8 cellular contexts compared by ENCODE assay signal in genomic region chr5:34007116-34007674, GRCh38. TPM values are rescaled to one million over a fixed set of nuclear protein-coding genes. Genes with fewer than 3 reads are reported as not detected.
DNase-seq lines count a peak whose midpoint lies in the region; TF ChIP-seq lines count a peak whose summit lies in the region.

No MANE protein-coding gene starts in this region.

- peak overlapping the region; percentile 90 for H4K12ac ChIP-seq in trophoblast cell (ENCODE audit: low read depth, low read length)

- H3K4me3 ChIP-seq in GM12875 (ENCODE audit: low read depth, low read length) (peak overlapping the region; percentile 91), cardiac muscle cell (peak overlapping the region; percentile 80), trophoblast cell (ENCODE audit: low read depth, low read length) (peak overlapping the region; percentile 95)

- H3K18ac ChIP-seq in trophoblast cell (ENCODE audit: low read length): peak overlapping the region; percentile 85

- peak overlapping the region; percentile 93 for H4K8ac ChIP-seq in trophoblast cell (ENCODE audit: low read depth, low read length)

- H3K9ac ChIP-seq in trophoblast cell (ENCODE audit: low read length): peak overlapping the region; percentile 96

- H3K36me3 ChIP-seq in cardiac muscle cell (peaks cover 14% of the 10 kb centered on the region), trophoblast cell (ENCODE audit: control insufficient read depth in 1 of 2, insufficient read depth in 2 of 2, low read length in 2 of 2) (peaks cover 0 to 8% of the 10 kb centered on the region in 2 experiments)

- no peak for DNase-seq in activated CD4-positive, alpha-beta memory T cell treated with anti-CD3 and anti-CD28 coated beads, Interleukin-2, amount 10 ng/mL, durations not matched to agents 7 days and 5 days
- DNase-seq in cardiac muscle cell (ENCODE audit: low read depth in 1 of 2, low spot score in 1 of 2) (peak; percentile 20 to 21), trophoblast cell (peak in 1 of 2 donors; percentile 21), SKM-1 (lab: John Stamatoyannopoulos, UW; ENCODE audit: unreplicated experiment) (no peak), mucosa of gallbladder (ENCODE audit: low spot score) (no peak), OCI-M2 (lab: John Stamatoyannopoulos, UW; ENCODE audit: unreplicated experiment) (no peak)

- no peak overlapping the region for H2AK5ac ChIP-seq in trophoblast cell (ENCODE audit: low read length)

- peak overlapping the region; percentile 97 for H3K27ac ChIP-seq in 22Rv1
- H3K27ac ChIP-seq in cardiac muscle cell: peak overlapping the region; percentile 96
- H3K27ac ChIP-seq in trophoblast cell (ENCODE audit: low read depth, low read length): peak overlapping the region; percentile 99

- peak overlapping the region; percentile 79 for H3K4me3 Mint-ChIP-seq in activated CD4-positive, alpha-beta memory T cell treated with anti-CD3 and anti-CD28 coated beads, Interleukin-2, amount 10 ng/mL, durations not matched to agents 7 days and 5 days

- TF ChIP-seq CTCF in 22Rv1 (IDR thresholded peaks at IDR 0.05) (no peak), GM12875 (IDR thresholded peaks at IDR 0.05; ENCODE audit: borderline replicate concordance, insufficient read depth, low read depth, low read length) (no peak), cardiac muscle cell (IDR thresholded peaks at IDR 0.05; ENCODE audit: low read depth, low read length) (no peak)

- peaks cover 6% of the 10 kb centered on the region for H3K79me2 ChIP-seq in trophoblast cell (ENCODE audit: control insufficient read depth, insufficient read depth, low read length, poor library complexity)

- CTCF ChIA-PET in activated CD4-positive, alpha-beta memory T cell treated with anti-CD3 and anti-CD28 coated beads, Interleukin-2, amount 10 ng/mL, durations not matched to agents 7 days and 5 days (lab: Charles Lee): interaction anchor here (1.4 to 1.9 kb wide), 2 partner anchors 10 to 24 kb away, joined by 3 to 11 read pairs; no protein-coding TSS in a partner anchor

- H3K27me3 Mint-ChIP-seq in activated CD4-positive, alpha-beta memory T cell treated with anti-CD3 and anti-CD28 coated beads, Interleukin-2, amount 10 ng/mL, durations not matched to agents 7 days and 5 days: peaks cover 2% of the 10 kb centered on the region

- peaks cover 15% of the 10 kb centered on the region for H3K36me3 Mint-ChIP-seq in activated CD4-positive, alpha-beta memory T cell treated with anti-CD3 and anti-CD28 coated beads, Interleukin-2, amount 10 ng/mL, durations not matched to agents 7 days and 5 days (ENCODE audit: low read depth)

- H2BK12ac ChIP-seq in trophoblast cell (ENCODE audit: low read length): no peak overlapping the region

- peak overlapping the region; percentile 89 for H3K27ac Mint-ChIP-seq in activated CD4-positive, alpha-beta memory T cell treated with anti-CD3 and anti-CD28 coated beads, Interleukin-2, amount 10 ng/mL, durations not matched to agents 7 days and 5 days

- peak overlapping the region; percentile 96 for H3K4me2 ChIP-seq in trophoblast cell (ENCODE audit: low read length)

- peak overlapping the region; percentile 82 for H4K91ac ChIP-seq in trophoblast cell (ENCODE audit: low read depth, low read length)

- H3K4ac ChIP-seq in trophoblast cell (ENCODE audit: low read depth, low read length): peak overlapping the region; percentile 64

- H3K27me3 ChIP-seq in cardiac muscle cell: no peaks in the 10 kb centered on the region
- H3K27me3 ChIP-seq in trophoblast cell (ENCODE audit: insufficient read depth, low read length): no peaks in the 10 kb centered on the region

- POLR2A ChIA-PET in activated CD4-positive, alpha-beta memory T cell treated with anti-CD3 and anti-CD28 coated beads, Interleukin-2, amount 10 ng/mL, durations not matched to agents 7 days and 5 days (lab: Charles Lee): interaction anchor here (1.3 to 3.1 kb wide), 2 partner anchors 15 to 922 kb away, joined by 3 to 24 read pairs; partner anchors contain the start of gene DNAJC21

- peak overlapping the region; percentile 66 for H2BK5ac ChIP-seq in trophoblast cell (ENCODE audit: low read depth, low read length, poor library complexity)

- peak overlapping the region; percentile 76 for H2AFZ ChIP-seq in trophoblast cell (ENCODE audit: insufficient read depth, low read length, poor library complexity)

- H3K4me1 ChIP-seq in cardiac muscle cell (ENCODE audit: low read depth) (peaks cover 15% of the 10 kb centered on the region), trophoblast cell (ENCODE audit: control insufficient read depth in 1 of 2, insufficient read depth in 2 of 2, low read length in 2 of 2) (peaks cover 4 to 5% of the 10 kb centered on the region in 2 experiments)

- no peaks in the 10 kb centered on the region for H3K9me3 Mint-ChIP-seq in activated CD4-positive, alpha-beta memory T cell treated with anti-CD3 and anti-CD28 coated beads, Interleukin-2, amount 10 ng/mL, durations not matched to agents 7 days and 5 days

- H3K14ac ChIP-seq in trophoblast cell (ENCODE audit: low read length): peak overlapping the region; percentile 90

- H3K9me3 ChIP-seq in cardiac muscle cell (ENCODE audit: low read depth) (no peaks in the 10 kb centered on the region), trophoblast cell (ENCODE audit: insufficient read depth, low read depth, low read length) (no peaks in the 10 kb centered on the region)

- H3K79me1 ChIP-seq in trophoblast cell (ENCODE audit: low read length): peaks cover 8% of the 10 kb centered on the region

- peaks cover 36% of the 10 kb centered on the region for H3K4me1 Mint-ChIP-seq in activated CD4-positive, alpha-beta memory T cell treated with anti-CD3 and anti-CD28 coated beads, Interleukin-2, amount 10 ng/mL, durations not matched to agents 7 days and 5 days

- WGBS in trophoblast cell (ENCODE audit: extremely low coverage, insufficient coverage, insufficient read length): no CpG with 5 or more reads among the region's 16 CpGs

- H3K23ac ChIP-seq in trophoblast cell (ENCODE audit: low read length): no peak overlapping the region

- peak overlapping the region; percentile 65 for H2BK120ac ChIP-seq in trophoblast cell (ENCODE audit: insufficient read depth, low read length, poor library complexity)

RNA-seq across cellular contexts. Expression of gene AMACR, which starts 0.7 kb away (rescaled TPM):
- total RNA-seq in activated CD4-positive, alpha-beta memory T cell treated with anti-CD3 and anti-CD28 coated beads, Interleukin-2, amount 10 ng/mL, durations not matched to agents 7 days and 5 days: 1 to 10 TPM; 7.5 to 7.8 TPM
- total RNA-seq in cardiac muscle cell (29.4 and 40.5 TPM in 2 replicates), mucosa of gallbladder (129 TPM)
- 36.2 and 37.0 TPM in 2 replicates for polyA plus RNA-seq in cardiac muscle cell
- 9.3 and 9.9 TPM in 2 replicates for polyA plus RNA-seq in trophoblast cell (2013)

RNA-seq across cellular contexts. Expression of gene SLC45A2, which starts 22.7 kb away (rescaled TPM):
- total RNA-seq in activated CD4-positive, alpha-beta memory T cell treated with anti-CD3 and anti-CD28 coated beads, Interleukin-2, amount 10 ng/mL, durations not matched to agents 7 days and 5 days: under 1 TPM in 1 of 2 experiments, not detected in 1; 0.23 TPM
- total RNA-seq in cardiac muscle cell: 0.85 TPM in 1 of 2 replicates, not detected in the other
- 0.32 TPM in 1 of 2 replicates, not detected in the other for polyA plus RNA-seq in cardiac muscle cell
- polyA plus RNA-seq in trophoblast cell (2013): 0.01 and 0.04 TPM in 2 replicates
- 0.66 TPM for total RNA-seq in mucosa of gallbladder

RNA-seq across cellular contexts. Expression of gene C1QTNF3, which starts 35.8 kb away (rescaled TPM):
- total RNA-seq in activated CD4-positive, alpha-beta memory T cell treated with anti-CD3 and anti-CD28 coated beads, Interleukin-2, amount 10 ng/mL, durations not matched to agents 7 days and 5 days: 1 to 10 TPM; 2.5 to 3.3 TPM
- total RNA-seq in cardiac muscle cell: 3.7 and 4.6 TPM in 2 replicates
- polyA plus RNA-seq in cardiac muscle cell: 0.91 and 3.2 TPM in 2 replicates
- polyA plus RNA-seq in trophoblast cell (2013): 0.51 and 0.75 TPM in 2 replicates
- total RNA-seq in mucosa of gallbladder: 7.0 TPM

Comparison
In these comparisons a context has a peak if more than half of its experiments do, and no peak if none do; other contexts are left out.
1. DNase-seq: peak in cardiac muscle cell (2 of 2); none in activated CD4-positive, alpha-beta memory T cell treated with anti-CD3 and anti-CD28 coated beads, Interleukin-2, amount 10 ng/mL, durations not matched to agents 7 days and 5 days (single experiment), SKM-1 (single experiment), mucosa of gallbladder (single experiment) and OCI-M2 (single experiment).
2. Peak in every context shown above with its lines, with median percentiles within 50 percentile points of each other: H3K27ac ChIP-seq and H3K4me3 ChIP-seq.